21 cellular contexts compared by ENCODE assay signal in the genomic region with DNA sequence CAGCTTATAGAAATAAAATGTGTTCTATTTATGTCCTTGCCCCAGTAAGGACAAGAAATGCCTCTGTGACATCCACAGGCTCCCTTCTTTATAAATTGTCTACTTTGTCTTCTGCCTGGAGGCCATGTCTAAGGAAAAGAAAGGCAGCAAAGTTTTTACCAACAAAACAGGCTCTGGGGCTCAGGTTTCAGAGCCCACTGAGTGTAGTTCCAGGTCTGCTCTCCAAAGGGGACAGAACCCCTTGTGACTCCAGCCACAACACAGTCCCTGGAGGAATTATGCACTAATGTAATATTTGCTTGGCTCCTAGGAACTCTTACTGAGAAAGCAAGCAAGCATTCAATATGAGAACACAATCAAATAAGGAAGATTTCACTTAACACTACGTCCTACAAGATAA.
"Had no signal": no experiment of that assay in that cellular context is flagged by ENCODE, and none has a peak within 500 bp of the region (broad histone marks: within the 10 kb centered on the region; RNA-seq: fewer than 3 reads in every experiment).

No MANE protein-coding gene starts in this region.

- ATAC-seq: HepG2, Panc1, PC-3, SK-N-SH treated with all-trans-retinoic acid at 6 μM for 48 hours had no signal

- H3K4me3 ChIP-seq: MG63 had no signal

- DNase-seq: IMR-90; Karpas-422; KG1; MG63; NCI-H1092 treated with DMSO at 0.1 percent for 48 hours; NCI-H1436; NCI-H187; NCI-H2029; NCI-H2081 treated with DMSO at 0.1 percent for 48 hours; NCI-H2227 treated with DMSO at 0.1 percent for 48 hours; NCI-H524; NCI-H526 treated with DMSO at 0.1 percent for 48 hours; NCI-H748 treated with DMSO at 0.1 percent for 48 hours; NK-92 treated with Interleukin-12 subunit alpha and Interleukin-12 subunit beta, amount 100 ng/mL, for 24 hours; PC-3; SHP77; T-helper 1 cell had no signal

- H3K36me3 ChIP-seq: MG63 had no signal

- H3K27ac ChIP-seq: RWPE1 had no signal
